ENCODE assay signal across 8 cellular contexts in the genomic region with DNA sequence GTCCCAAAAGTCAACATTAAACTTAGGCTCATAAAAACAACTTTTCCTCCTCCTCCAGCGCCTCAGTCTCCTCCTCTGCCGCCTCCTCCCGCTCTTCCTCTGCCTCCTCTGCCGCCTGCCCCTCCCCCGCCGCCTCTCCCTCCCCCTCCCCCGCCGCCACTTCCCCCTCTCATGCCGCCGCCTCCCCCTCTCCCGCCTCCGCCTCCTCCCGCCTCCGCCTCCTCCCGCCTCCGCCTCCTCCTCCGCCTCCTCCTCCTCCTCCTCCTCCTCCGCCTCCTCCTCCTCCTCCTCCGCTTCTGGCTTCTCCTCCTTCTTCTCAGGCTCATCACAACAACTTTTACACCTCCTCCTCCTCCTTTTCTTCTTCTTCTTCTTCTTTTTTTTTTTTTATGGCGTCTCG.
"Had no signal": no experiment of that assay in that cellular context is flagged by ENCODE, and none has a peak within 500 bp of the region (broad histone marks: within the 10 kb centered on the region; RNA-seq: fewer than 3 reads in every experiment).

No MANE protein-coding gene starts in this region.

- H3K27ac ChIP-seq: left lung had no signal

- H3K4me3 ChIP-seq: left lung had no signal

- H3K9me3 ChIP-seq: left lung had no signal

- H3K36me3 ChIP-seq: left lung had no signal

- H3K4me1 Mint-ChIP-seq: activated CD4-positive, alpha-beta memory T cell treated with anti-CD3 and anti-CD28 coated beads, Interleukin-2, amount 10 ng/mL, durations not matched to agents 7 days and 5 days; memory B cell; naive thymus-derived CD8-positive, alpha-beta T cell had no signal

- DNase-seq: activated CD4-positive, alpha-beta memory T cell treated with anti-CD3 and anti-CD28 coated beads, Interleukin-2, amount 10 ng/mL, durations not matched to agents 7 days and 5 days; activated naive CD4-positive, alpha-beta T cell treated with anti-CD3 and anti-CD28 coated beads, Interleukin-2, amount 50 U/mL, for 16 hours; activated T-cell treated with anti-CD3 and anti-CD28 coated beads, Interleukin-2, amount 50 U/mL, for 24 hours; naive thymus-derived CD8-positive, alpha-beta T cell; stimulated activated CD4-positive, alpha-beta T cell treated with anti-CD3 and anti-CD28 coated beads, Interleukin-1b, Interleukin-23, amount 100 ng/mL, for 48 hours; T-helper 2 cell had no signal

- H3K27me3 Mint-ChIP-seq: activated CD4-positive, alpha-beta memory T cell treated with anti-CD3 and anti-CD28 coated beads, Interleukin-2, amount 10 ng/mL, durations not matched to agents 7 days and 5 days; activated T-cell treated with anti-CD3 and anti-CD28 coated beads, Interleukin-2, amount 50 U/mL, for 24 hours; memory B cell; naive thymus-derived CD8-positive, alpha-beta T cell had no signal

- H3K4me1 ChIP-seq: left lung had no signal

- H3K36me3 Mint-ChIP-seq: memory B cell; naive thymus-derived CD8-positive, alpha-beta T cell had no signal

- H3K27ac Mint-ChIP-seq: activated CD4-positive, alpha-beta memory T cell treated with anti-CD3 and anti-CD28 coated beads, Interleukin-2, amount 10 ng/mL, durations not matched to agents 7 days and 5 days; activated T-cell treated with anti-CD3 and anti-CD28 coated beads, Interleukin-2, amount 50 U/mL, for 24 hours; memory B cell; naive thymus-derived CD8-positive, alpha-beta T cell had no signal

- H3K27me3 ChIP-seq: left lung had no signal

- H3K4me3 Mint-ChIP-seq: activated CD4-positive, alpha-beta memory T cell treated with anti-CD3 and anti-CD28 coated beads, Interleukin-2, amount 10 ng/mL, durations not matched to agents 7 days and 5 days; activated T-cell treated with anti-CD3 and anti-CD28 coated beads, Interleukin-2, amount 50 U/mL, for 24 hours; memory B cell; naive thymus-derived CD8-positive, alpha-beta T cell had no signal
